13 cellular contexts compared by ENCODE assay signal in the genomic region with DNA sequence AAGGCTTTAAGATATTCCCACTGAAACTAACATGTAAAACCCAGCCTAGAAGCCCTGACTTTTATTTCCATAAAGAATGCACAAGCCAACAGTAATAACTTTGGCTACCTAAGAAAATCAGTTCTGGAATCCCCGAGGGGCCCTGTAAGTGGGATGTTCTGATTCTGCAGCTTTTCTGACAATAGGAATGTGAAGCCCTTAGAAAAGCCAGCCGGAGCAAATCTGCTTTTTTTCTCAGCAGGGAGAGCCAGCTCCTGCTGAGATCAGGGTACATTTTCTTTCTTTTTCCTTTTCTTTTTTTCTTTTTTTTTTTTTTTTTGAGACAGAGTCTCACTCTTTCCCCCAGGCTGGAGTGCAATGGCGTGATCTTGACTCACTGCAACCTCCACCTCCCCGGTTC. TPM values are rescaled to one million over a fixed set of nuclear protein-coding genes. Genes with fewer than 3 reads are reported as not detected.
A peak's percentile ranks its signal among the peaks of the same experiment; 100 is the strongest.
DNase-seq lines count a peak whose midpoint lies in the region; TF ChIP-seq lines count a peak whose summit lies in the region.
"Had no signal": no experiment of that assay in that cellular context is flagged by ENCODE, and none has a peak within 500 bp of the region (broad histone marks: within the 10 kb centered on the region; RNA-seq: fewer than 3 reads in every experiment).

No MANE protein-coding gene starts in this region.

- no peak overlapping the region for H3K27ac ChIP-seq in HEK293 (ENCODE audit: extremely low read depth, low read depth, low read length)
- peak overlapping the region; percentile 58 for H3K27ac ChIP-seq in mesenchymal stem cell (ENCODE audit: low read length, poor library complexity, severe bottlenecking)

- peaks cover 0 to 4% (median 4%) of the 10 kb centered on the region in 3 donors for H3K27me3 Mint-ChIP-seq in immature natural killer cell (ENCODE audit: low read depth in 3 of 3)
- H3K27me3 Mint-ChIP-seq: IgD-negative memory B cell had no signal

- no peak overlapping the region for H4K8ac ChIP-seq in mesenchymal stem cell (ENCODE audit: low read length)

- no peak overlapping the region for H3K4me3 Mint-ChIP-seq in immature natural killer cell
- H3K4me3 Mint-ChIP-seq: CD14-positive monocyte; CD8-positive, alpha-beta T cell; IgD-negative memory B cell had no signal

- H2BK5ac ChIP-seq in mesenchymal stem cell (ENCODE audit: low read depth, low read length, poor library complexity, severe bottlenecking), result no peak overlapping the region

- 79% methylated on average over 3 of the region's 4 CpGs for WGBS in mesenchymal stem cell

- peak; percentile 78 for DNase-seq in astrocyte of the spinal cord (ENCODE audit: low read depth, low spot score)
- no peak for DNase-seq in mesenchymal stem cell
- peak; percentile 90 for DNase-seq in smooth muscle cell of the brain vasculature (ENCODE audit: low read depth, low spot score)
- no peak for DNase-seq in activated CD4-positive, alpha-beta T cell treated with anti-CD3 and anti-CD28 coated beads, Interleukin-2, amount 50 U/mL, for 48 hours
- no peak for DNase-seq in DMS79 (lab: John Stamatoyannopoulos, UW)
- DNase-seq in immature natural killer cell, result no peak
- DNase-seq: CD8-positive, alpha-beta T cell; COR-L47; GF-D8; HCEC 1CT had no signal

- no peak overlapping the region for H2AK5ac ChIP-seq in mesenchymal stem cell (ENCODE audit: low read length, severe bottlenecking)

- H3K4me1 ChIP-seq in HEK293 (ENCODE audit: control insufficient read depth, insufficient read depth, low read length) (peaks cover 15% of the 10 kb centered on the region), mesenchymal stem cell (ENCODE audit: control insufficient read depth, insufficient read depth, low read depth, low read length) (peaks cover 13% of the 10 kb centered on the region)

- no peaks in the 10 kb centered on the region for H3K36me3 Mint-ChIP-seq in immature natural killer cell
- H3K36me3 Mint-ChIP-seq: CD14-positive monocyte; CD8-positive, alpha-beta T cell had no signal

- H2AFZ ChIP-seq in mesenchymal stem cell (ENCODE audit: low read depth, low read length), result no peak overlapping the region

- in situ Hi-C loops in astrocyte of the spinal cord (cut with HindIII; ENCODE audit: low sequenced_read_pairs), result no loop called here

- no peak overlapping the region for H3K27ac Mint-ChIP-seq in immature natural killer cell
- H3K27ac Mint-ChIP-seq: CD14-positive monocyte; CD8-positive, alpha-beta T cell; IgD-negative memory B cell had no signal

- TF ChIP-seq CTCF in HEK293 (tag by site-specific recombination; IDR thresholded peaks at IDR 0.05) (no peak), astrocyte of the spinal cord (IDR thresholded peaks at IDR 0.05; ENCODE audit: low read depth, low read length) (no peak)

- no peak overlapping the region for H2BK15ac ChIP-seq in mesenchymal stem cell (ENCODE audit: low read depth, poor library complexity, severe bottlenecking)

- peaks cover 0 to 1% (median 0%) of the 10 kb centered on the region in 6 donors for H3K9me3 Mint-ChIP-seq in immature natural killer cell
- H3K9me3 Mint-ChIP-seq: CD14-positive monocyte; CD8-positive, alpha-beta T cell; IgD-negative memory B cell had no signal

- no peak overlapping the region for H3K4ac ChIP-seq in mesenchymal stem cell (ENCODE audit: low read depth in 1 of 2, low read length in 2 of 2)

- no peaks in the 10 kb centered on the region for H3K9me3 ChIP-seq in HEK293 (ENCODE audit: control insufficient read depth, insufficient read depth, low read depth, low read length)
- H3K9me3 ChIP-seq in mesenchymal stem cell (ENCODE audit: control insufficient read depth, low read length), result no peaks in the 10 kb centered on the region

- no peak overlapping the region for H3K9ac ChIP-seq in mesenchymal stem cell (ENCODE audit: low read length)

- H3K14ac ChIP-seq in mesenchymal stem cell (ENCODE audit: low read length in 2 of 2), result no peak overlapping the region

- H2BK12ac ChIP-seq in mesenchymal stem cell (ENCODE audit: low read length in 2 of 2), result no peak overlapping the region

- no peak overlapping the region for H3K23ac ChIP-seq in mesenchymal stem cell (ENCODE audit: low read length in 2 of 2)

- H3K27me3 ChIP-seq in mesenchymal stem cell (ENCODE audit: control insufficient read depth in 1 of 2, insufficient read depth in 1 of 2, low read length in 2 of 2), result no peaks in the 10 kb centered on the region

- no peak overlapping the region for H3K4me3 ChIP-seq in HEK293 (ENCODE audit: low read depth, low read length)
- no peak overlapping the region for H3K4me3 ChIP-seq in astrocyte of the spinal cord (ENCODE audit: low read depth, low read length)
- H3K4me3 ChIP-seq in mesenchymal stem cell (ENCODE audit: insufficient read depth in 1 of 2, low read depth in 1 of 2, low read length in 2 of 2), result no peak overlapping the region

- POLR2A ChIA-PET in HEK293 (lab: Yijun Ruan, JAX), result interaction anchor here (0.6 kb wide), 1 partner anchor 34 kb away, joined by 4 read pairs; no protein-coding TSS in a partner anchor

- no peak overlapping the region for H3K18ac ChIP-seq in mesenchymal stem cell (ENCODE audit: low read depth in 1 of 2, low read length in 2 of 2)

- no peak overlapping the region for H4K91ac ChIP-seq in mesenchymal stem cell (ENCODE audit: low read length)

- H2BK120ac ChIP-seq in mesenchymal stem cell (ENCODE audit: low read depth, low read length), result no peak overlapping the region

- H3K79me1 ChIP-seq in mesenchymal stem cell (replicated peaks; ENCODE audit: low read length, poor library complexity, severe bottlenecking), result no peaks in the 10 kb centered on the region

- peaks cover 0 to 17% of the 10 kb centered on the region in 2 experiments; a peak in 1 of 3 replicates for H3K36me3 ChIP-seq in HEK293 (ENCODE audit: control insufficient read depth in 2 of 2, insufficient read depth in 1 of 2, low read length in 2 of 2)
- no peaks in the 10 kb centered on the region for H3K36me3 ChIP-seq in mesenchymal stem cell (ENCODE audit: control insufficient read depth in 1 of 2, insufficient read depth in 2 of 2, low read depth in 1 of 2, low read length in 2 of 2)

- no peak overlapping the region for H3K4me2 ChIP-seq in mesenchymal stem cell (ENCODE audit: low read length, poor library complexity, severe bottlenecking)

- no peaks in the 10 kb centered on the region for H3K4me1 Mint-ChIP-seq in immature natural killer cell
- H3K4me1 Mint-ChIP-seq: CD14-positive monocyte had no signal

- CTCF ChIA-PET in HEK293 (lab: Yijun Ruan, JAX), result interaction anchor here (0.6 to 1.5 kb wide), 2 partner anchors 125 to 150 kb away, joined by 3 to 5 read pairs; no protein-coding TSS in a partner anchor

TF ChIP-seq in HEK293, 187 proteins besides CTCF, POLR2A, EP300 and RAD21 (continues in another document):
- TF ChIP-seq ZNF155 (tag by site-specific recombination; IDR thresholded peaks at IDR 0.05) (no peak), ZNF354C (tag by site-specific recombination; IDR thresholded peaks at IDR 0.05; ENCODE audit: borderline replicate concordance, low read depth) (no peak), ZNF843 (tag by site-specific recombination; IDR thresholded peaks at IDR 0.05) (no peak), SCRT2 (tag by site-specific recombination; IDR thresholded peaks at IDR 0.05) (no peak), ZIC2 (tag by site-specific recombination; IDR thresholded peaks at IDR 0.05) (peak; percentile 52), PRDM10 (tag by site-specific recombination; IDR thresholded peaks at IDR 0.05) (0 out of 2 replicates have a peak, but pooled peaks have one; percentile 34), ZNF366 (tag by site-specific recombination; conservative IDR thresholded peaks at IDR 0.05) (no peak), ZNF585B (tag by site-specific recombination; IDR thresholded peaks at IDR 0.05) (no peak), ZNF544 (tag by site-specific recombination; IDR thresholded peaks at IDR 0.05) (no peak), ZNF239 (tag by site-specific recombination; IDR thresholded peaks at IDR 0.05) (no peak), ZNF624 (tag by site-specific recombination; IDR thresholded peaks at IDR 0.05) (no peak)
- TF ChIP-seq, protein P1, sequence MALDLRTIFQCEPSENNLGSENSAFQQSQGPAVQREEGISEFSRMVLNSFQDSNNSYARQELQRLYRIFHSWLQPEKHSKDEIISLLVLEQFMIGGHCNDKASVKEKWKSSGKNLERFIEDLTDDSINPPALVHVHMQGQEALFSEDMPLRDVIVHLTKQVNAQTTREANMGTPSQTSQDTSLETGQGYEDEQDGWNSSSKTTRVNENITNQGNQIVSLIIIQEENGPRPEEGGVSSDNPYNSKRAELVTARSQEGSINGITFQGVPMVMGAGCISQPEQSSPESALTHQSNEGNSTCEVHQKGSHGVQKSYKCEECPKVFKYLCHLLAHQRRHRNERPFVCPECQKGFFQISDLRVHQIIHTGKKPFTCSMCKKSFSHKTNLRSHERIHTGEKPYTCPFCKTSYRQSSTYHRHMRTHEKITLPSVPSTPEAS (tag by site-specific recombination; IDR thresholded peaks at IDR 0.05), result no peak

RNA-seq across cellular contexts. Expression of gene GARRE1, which starts 8.0 kb away (rescaled TPM):
- 20.0 TPM for polyA plus RNA-seq in mesenchymal stem cell (2013, experiment 1 of 2)
- 17.3 TPM for polyA plus RNA-seq in mesenchymal stem cell (2013, experiment 2 of 2)
- polyA plus RNA-seq in immature natural killer cell, result 1 to 10 TPM in 2 of 3 donors, under 1 TPM in 1; 0.93 to 4.0 (median 2.7) TPM

Comparison
In these comparisons a context has a peak if more than half of its experiments do, and no peak if none do; other contexts are left out.
1. DNase-seq: peak in astrocyte of the spinal cord (single experiment) and smooth muscle cell of the brain vasculature (single experiment); none in mesenchymal stem cell (single experiment), activated CD4-positive, alpha-beta T cell treated with anti-CD3 and anti-CD28 coated beads, Interleukin-2, amount 50 U/mL, for 48 hours (0 of 2), DMS79 (single experiment) and immature natural killer cell (0 of 3).